In genomic region chr18:79567481-79568147, GRCh38 we compare ENCODE assay signal across 10 cellular contexts.
DNase-seq lines count a peak whose midpoint lies in the region; ATAC-seq and TF ChIP-seq lines count a peak whose summit lies in the region.
"Had no signal": no experiment of that assay in that cellular context is flagged by ENCODE, and none has a peak within 500 bp of the region (broad histone marks: within the 10 kb centered on the region; RNA-seq: fewer than 3 reads in every experiment).

No MANE protein-coding gene starts in this region.

- no peak overlapping the region for H3K27ac ChIP-seq in CD4-positive, alpha-beta T cell (ENCODE audit: low read depth, low read length)

- CTCF ChIA-PET in CD4-positive, alpha-beta T cell (lab: Charles Lee), result no interaction called here

- DNase-seq in AG20443 (ENCODE audit: low spot score) (peak; percentile 96), NCI-H2196 treated with DMSO at 0.1 percent for 48 hours (lab: John Stamatoyannopoulos, UW; ENCODE audit: unreplicated experiment) (peak; percentile 29), fibroblast of gingiva (ENCODE audit: low read depth) (peak; percentile 66), NCI-H748 treated with DMSO at 0.1 percent for 48 hours (lab: John Stamatoyannopoulos, UW) (no peak)
- DNase-seq in CD4-positive, alpha-beta T cell, result no peak
- DNase-seq: DND-41, SHP77 treated with DMSO at 0.1 percent for 48 hours had no signal

- intact Hi-C loops in CD4-positive, alpha-beta T cell (cut with DNase I, micrococcal nuclease), result no loop called here

- ATAC-seq in HG03378 (IDR thresholded peaks at IDR 0.05; ENCODE audit: unreplicated experiment) (no peak), GM18868 (IDR thresholded peaks at IDR 0.05; ENCODE audit: unreplicated experiment) (no peak)
- no peak for ATAC-seq in CD4-positive, alpha-beta T cell (ENCODE audit: poor library complexity)

- H3K27me3 Mint-ChIP-seq in nephron (ENCODE audit: low read depth), result peaks cover 12% of the 10 kb centered on the region
- H3K27me3 Mint-ChIP-seq in CD4-positive, alpha-beta T cell, result no peaks in the 10 kb centered on the region

- H3K4me3 Mint-ChIP-seq in nephron, result peak overlapping the region; percentile 17 to 66 (median 31)
- no peak overlapping the region for H3K4me3 Mint-ChIP-seq in CD4-positive, alpha-beta T cell

- peaks cover 7% of the 10 kb centered on the region for H3K36me3 Mint-ChIP-seq in nephron (ENCODE audit: low read depth)
- H3K36me3 Mint-ChIP-seq in CD4-positive, alpha-beta T cell (ENCODE audit: low read depth), result no peaks in the 10 kb centered on the region

- POLR2A ChIA-PET in CD4-positive, alpha-beta T cell (lab: Charles Lee), result no interaction called here

- TF ChIP-seq CTCF in nephron (IDR thresholded peaks at IDR 0.05; ENCODE audit: unreplicated experiment in 3 of 3), result no peak
- no peak for TF ChIP-seq CTCF in CD4-positive, alpha-beta T cell (IDR thresholded peaks at IDR 0.05)

- no peaks in the 10 kb centered on the region for H3K27me3 ChIP-seq in CD4-positive, alpha-beta T cell (ENCODE audit: control insufficient read depth, insufficient read depth, low read length)

- H3K27ac Mint-ChIP-seq in nephron, result peak overlapping the region; percentile 95 to 99 (median 98)
- H3K27ac Mint-ChIP-seq in CD4-positive, alpha-beta T cell, result no peak overlapping the region

- H3K9me3 Mint-ChIP-seq in nephron, result peaks cover 15% of the 10 kb centered on the region
- peaks cover 3% of the 10 kb centered on the region for H3K9me3 Mint-ChIP-seq in CD4-positive, alpha-beta T cell

- peaks cover 72% of the 10 kb centered on the region for H3K4me1 Mint-ChIP-seq in nephron
- H3K4me1 Mint-ChIP-seq in CD4-positive, alpha-beta T cell (ENCODE audit: low read depth), result no peaks in the 10 kb centered on the region

- peaks cover 5% of the 10 kb centered on the region for H3K9me3 ChIP-seq in CD4-positive, alpha-beta T cell (ENCODE audit: control insufficient read depth, low read length)

Comparison
In these comparisons a context has a peak if more than half of its experiments do, and no peak if none do; other contexts are left out.
1. DNase-seq: peak in AG20443 (single experiment), NCI-H2196 treated with DMSO at 0.1 percent for 48 hours (single experiment) and fibroblast of gingiva (single experiment); none in NCI-H748 treated with DMSO at 0.1 percent for 48 hours (single experiment) and CD4-positive, alpha-beta T cell (0 of 10).